22 cellular contexts compared by ENCODE assay signal in the genomic region with DNA sequence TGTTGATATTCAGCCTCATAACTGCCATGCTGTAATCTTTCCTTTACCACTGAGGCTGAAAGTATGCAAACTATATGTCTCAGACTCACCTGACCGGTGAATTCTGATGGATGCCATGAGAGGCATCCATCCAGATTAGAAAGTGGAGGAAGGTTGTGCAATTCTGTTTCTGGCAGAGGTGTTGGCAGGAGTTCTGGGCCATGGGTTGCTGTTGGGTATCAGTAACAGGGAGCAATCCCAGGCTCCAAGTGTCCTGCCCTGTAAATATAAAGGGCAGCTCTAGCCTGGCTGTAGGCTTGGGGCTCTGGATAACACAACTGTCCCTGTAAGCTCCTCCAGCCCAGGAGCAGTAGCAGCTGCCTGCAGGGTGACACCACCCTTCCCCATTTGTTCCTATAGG.
DNase-seq lines count a peak whose midpoint lies in the region; ATAC-seq and TF ChIP-seq lines count a peak whose summit lies in the region.
"Had no signal": no experiment of that assay in that cellular context is flagged by ENCODE, and none has a peak within 500 bp of the region (broad histone marks: within the 10 kb centered on the region; RNA-seq: fewer than 3 reads in every experiment).

No MANE protein-coding gene starts in this region.

- peak; percentile 69 to 95 (median 92) for ATAC-seq in heart left ventricle
- ATAC-seq in right lobe of liver: peak; percentile 92 to 97 (median 96)
- ATAC-seq in stimulated activated effector memory CD8-positive, alpha-beta T cell treated with anti-CD3 and anti-CD28 coated beads, Interleukin-12 subunit alpha, Interleukin-12 subunit beta, amount 100 ng/mL, for 72 hours: no peak

- H3K27ac ChIP-seq in breast epithelium (no peak overlapping the region), heart left ventricle (peak overlapping the region in 3 of 12 donors; percentile 9 to 46 (median 18)), right lobe of liver (peak overlapping the region in 1 of 3 donors; percentile 24), smooth muscle cell (ENCODE audit: low read depth) (no peak overlapping the region)
- H3K27ac ChIP-seq: 22Rv1 had no signal

- H3K36me3 Mint-ChIP-seq in MCF 10A (ENCODE audit: insufficient read depth, unreplicated experiment): no peaks in the 10 kb centered on the region
- H3K36me3 Mint-ChIP-seq in stimulated activated effector memory CD8-positive, alpha-beta T cell treated with anti-CD3 and anti-CD28 coated beads, Interleukin-12 subunit alpha, Interleukin-12 subunit beta, amount 100 ng/mL, for 72 hours: no peaks in the 10 kb centered on the region
- no peaks in the 10 kb centered on the region for H3K36me3 Mint-ChIP-seq in activated T-cell treated with anti-CD3 and anti-CD28 coated beads, Interleukin-2, amount 50 U/mL, for 24 hours (ENCODE audit: low read depth)
- H3K36me3 Mint-ChIP-seq: CD4-positive, CD25-positive, alpha-beta regulatory T cell had no signal

- BruUV-seq in MCF 10A (replicated peaks; lab: Mats Ljungman, UMichigan): no TSS peak

- no peak for TF ChIP-seq CTCF in MCF 10A (IDR thresholded peaks at IDR 0.05; ENCODE audit: unreplicated experiment)
- TF ChIP-seq CTCF in breast epithelium (IDR thresholded peaks at IDR 0.05): no peak
- no peak for TF ChIP-seq CTCF in heart left ventricle (IDR thresholded peaks at IDR 0.05)
- TF ChIP-seq CTCF in right lobe of liver (IDR thresholded peaks at IDR 0.05): no peak
- TF ChIP-seq CTCF in smooth muscle cell (IDR thresholded peaks at IDR 0.05; ENCODE audit: borderline replicate concordance, insufficient read depth, poor library complexity, severe bottlenecking): no peak

- CTCF ChIA-PET in MCF 10A (lab: Yijun Ruan, JAX): interaction anchor here (0.7 to 10.3 kb wide), 7 partner anchors 17 to 1583 kb away, joined by 3 to 273 read pairs (median 4); a partner anchor contains a TSS

- H3K9ac ChIP-seq in smooth muscle cell (ENCODE audit: low read depth): no peak overlapping the region

- WGBS in heart left ventricle, 4 donors: 52 to 79% (median 60%) methylated on average over 1 of the region's 1 CpG
- 36% methylated on average over 1 of the region's 1 CpG for WGBS in right lobe of liver (ENCODE audit: insufficient coverage, low coverage, low lambda C conversion rate, missing lambda C conversion rate)
- WGBS in smooth muscle cell (ENCODE audit: low lambda C conversion rate): 100% methylated on average over 1 of the region's 1 CpG

- POLR2A ChIA-PET in MCF 10A (lab: Yijun Ruan, JAX): interaction anchor here (1.1 kb wide), 1 partner anchor 187 kb away, joined by 3 read pairs; no protein-coding TSS in a partner anchor

- DNase-seq in MCF 10A (ENCODE audit: unreplicated experiment): peak; percentile 54
- DNase-seq in breast epithelium (ENCODE audit: low spot score in 2 of 2): no peak
- peak in 3 of 5 donors; percentile 41 to 65 (median 56) for DNase-seq in heart left ventricle
- DNase-seq in right lobe of liver: peak; percentile 49 to 86 (median 74)
- DNase-seq in stimulated activated effector memory CD8-positive, alpha-beta T cell treated with anti-CD3 and anti-CD28 coated beads, Interleukin-12 subunit alpha, Interleukin-12 subunit beta, amount 100 ng/mL, for 72 hours (ENCODE audit: low spot score in 2 of 2): no peak
- no peak for DNase-seq in HPDE6-E6E7 (ENCODE audit: extremely low spot score)
- no peak for DNase-seq in activated T-cell treated with anti-CD3 and anti-CD28 coated beads, Interleukin-2, amount 50 U/mL, for 24 hours
- no peak for DNase-seq in smooth muscle cell (lab: John Stamatoyannopoulos, UW; ENCODE audit: unreplicated experiment)
- DNase-seq: CD4-positive, CD25-positive, alpha-beta regulatory T cell; COR-L47; DMS 273 treated with DMSO at 0.1 percent for 48 hours; DND-41; H7; HFFc6; NCI-H1092; NCI-H1436 treated with DMSO at 0.1 percent for 48 hours; NCI-H2029 treated with DMSO at 0.1 percent for 48 hours; NCI-H2171; NCI-H446; SHP77 had no signal

- H3K4me1 ChIP-seq in breast epithelium: no peaks in the 10 kb centered on the region
- peaks cover 0 to 11% (median 6%) of the 10 kb centered on the region in 12 donors for H3K4me1 ChIP-seq in heart left ventricle
- peaks cover 0 to 11% (median 2%) of the 10 kb centered on the region in 4 donors for H3K4me1 ChIP-seq in right lobe of liver
- H3K4me1 ChIP-seq in smooth muscle cell (ENCODE audit: low read depth): no peaks in the 10 kb centered on the region

- TF ChIP-seq POLR2A in breast epithelium (IDR thresholded peaks at IDR 0.05): no peak
- no peak for TF ChIP-seq POLR2A in heart left ventricle (IDR thresholded peaks at IDR 0.05)
- no peak for TF ChIP-seq POLR2A in right lobe of liver (IDR thresholded peaks at IDR 0.05)

- intact Hi-C loops in MCF 10A (cut with micrococcal nuclease) (no loop called here), breast epithelium (cut with DNase I; ENCODE audit: low total_unique reads) (no loop called here), heart left ventricle (cut with DNase I) (loop anchor here in 2 of 10 donors (5.0 kb wide), 2 partner anchors 76 to 186 kb away; a partner anchor contains a TSS), right lobe of liver (cut with DNase I) (loop anchor here in 1 of 2 donors (5.0 kb wide), 1 partner anchor 81 kb away; no protein-coding TSS in a partner anchor)

- H3K36me3 ChIP-seq in breast epithelium (no peaks in the 10 kb centered on the region), heart left ventricle (no peaks in the 10 kb centered on the region), right lobe of liver (no peaks in the 10 kb centered on the region), smooth muscle cell (ENCODE audit: low read depth) (no peaks in the 10 kb centered on the region)

- no peaks in the 10 kb centered on the region for H4K20me1 ChIP-seq in smooth muscle cell (ENCODE audit: low read depth)

- no peaks in the 10 kb centered on the region for H3K79me2 ChIP-seq in smooth muscle cell (ENCODE audit: low read depth)

- peaks cover 14% of the 10 kb centered on the region for H3K27me3 Mint-ChIP-seq in MCF 10A (ENCODE audit: insufficient read depth, unreplicated experiment)
- peaks cover 7% of the 10 kb centered on the region for H3K27me3 Mint-ChIP-seq in activated T-cell treated with anti-CD3 and anti-CD28 coated beads, Interleukin-2, amount 50 U/mL, for 24 hours

- H3K9me3 Mint-ChIP-seq in MCF 10A (ENCODE audit: unreplicated experiment): peaks cover 15% of the 10 kb centered on the region
- no peaks in the 10 kb centered on the region for H3K9me3 Mint-ChIP-seq in stimulated activated effector memory CD8-positive, alpha-beta T cell treated with anti-CD3 and anti-CD28 coated beads, Interleukin-12 subunit alpha, Interleukin-12 subunit beta, amount 100 ng/mL, for 72 hours
- H3K9me3 Mint-ChIP-seq in activated T-cell treated with anti-CD3 and anti-CD28 coated beads, Interleukin-2, amount 50 U/mL, for 24 hours: no peaks in the 10 kb centered on the region
- H3K9me3 Mint-ChIP-seq: HFFc6 had no signal

- H3K27me3 ChIP-seq in breast epithelium (peaks cover 0 to 1% of the 10 kb centered on the region in 2 donors), heart left ventricle (no peaks in the 10 kb centered on the region), right lobe of liver (no peaks in the 10 kb centered on the region), smooth muscle cell (ENCODE audit: low read depth) (no peaks in the 10 kb centered on the region)

- H3K4me3 ChIP-seq in breast epithelium (no peak overlapping the region), heart left ventricle (no peak overlapping the region), right lobe of liver (no peak overlapping the region), smooth muscle cell (no peak overlapping the region)

- no peaks in the 10 kb centered on the region for H3F3A ChIP-seq in smooth muscle cell (ENCODE audit: low read depth)

- H3K9me3 ChIP-seq in breast epithelium (no peaks in the 10 kb centered on the region), heart left ventricle (peaks cover 0 to 6% (median 0%) of the 10 kb centered on the region in 12 donors), right lobe of liver (no peaks in the 10 kb centered on the region), smooth muscle cell (replicated peaks; ENCODE audit: low read depth) (no peaks in the 10 kb centered on the region)

- H3K4me1 Mint-ChIP-seq in MCF 10A (ENCODE audit: insufficient read depth, unreplicated experiment): peaks cover 6% of the 10 kb centered on the region
- no peaks in the 10 kb centered on the region for H3K4me1 Mint-ChIP-seq in stimulated activated effector memory CD8-positive, alpha-beta T cell treated with anti-CD3 and anti-CD28 coated beads, Interleukin-12 subunit alpha, Interleukin-12 subunit beta, amount 100 ng/mL, for 72 hours
- peaks cover 6% of the 10 kb centered on the region for H3K4me1 Mint-ChIP-seq in activated T-cell treated with anti-CD3 and anti-CD28 coated beads, Interleukin-2, amount 50 U/mL, for 24 hours (ENCODE audit: low read depth)

- H3K4me2 ChIP-seq in smooth muscle cell: no peak overlapping the region

- H3K4me3 Mint-ChIP-seq in MCF 10A (ENCODE audit: unreplicated experiment): no peak overlapping the region
- no peak overlapping the region for H3K4me3 Mint-ChIP-seq in stimulated activated effector memory CD8-positive, alpha-beta T cell treated with anti-CD3 and anti-CD28 coated beads, Interleukin-12 subunit alpha, Interleukin-12 subunit beta, amount 100 ng/mL, for 72 hours
- no peak overlapping the region for H3K4me3 Mint-ChIP-seq in activated T-cell treated with anti-CD3 and anti-CD28 coated beads, Interleukin-2, amount 50 U/mL, for 24 hours
- H3K4me3 Mint-ChIP-seq: B cell; CD4-positive, CD25-positive, alpha-beta regulatory T cell; HFFc6 had no signal

- no peak overlapping the region for H2AFZ ChIP-seq in smooth muscle cell (ENCODE audit: low read depth)

- no peak overlapping the region for H3K27ac Mint-ChIP-seq in MCF 10A (ENCODE audit: low read depth, unreplicated experiment)
- peak overlapping the region; percentile 3 for H3K27ac Mint-ChIP-seq in stimulated activated effector memory CD8-positive, alpha-beta T cell treated with anti-CD3 and anti-CD28 coated beads, Interleukin-12 subunit alpha, Interleukin-12 subunit beta, amount 100 ng/mL, for 72 hours
- H3K27ac Mint-ChIP-seq in activated T-cell treated with anti-CD3 and anti-CD28 coated beads, Interleukin-2, amount 50 U/mL, for 24 hours: no peak overlapping the region
- H3K27ac Mint-ChIP-seq: B cell; CD4-positive, CD25-positive, alpha-beta regulatory T cell; HFFc6 had no signal

Comparison
In these comparisons a context has a peak if more than half of its experiments do, and no peak if none do; other contexts are left out.
1. DNase-seq: peak in MCF 10A (single experiment), heart left ventricle (3 of 5) and right lobe of liver (3 of 3); none in breast epithelium (0 of 2), stimulated activated effector memory CD8-positive, alpha-beta T cell treated with anti-CD3 and anti-CD28 coated beads, Interleukin-12 subunit alpha, Interleukin-12 subunit beta, amount 100 ng/mL, for 72 hours (0 of 2), HPDE6-E6E7 (single experiment), activated T-cell treated with anti-CD3 and anti-CD28 coated beads, Interleukin-2, amount 50 U/mL, for 24 hours (single experiment) and smooth muscle cell (single experiment).